10 cellular contexts compared by ENCODE assay signal in the genomic region with DNA sequence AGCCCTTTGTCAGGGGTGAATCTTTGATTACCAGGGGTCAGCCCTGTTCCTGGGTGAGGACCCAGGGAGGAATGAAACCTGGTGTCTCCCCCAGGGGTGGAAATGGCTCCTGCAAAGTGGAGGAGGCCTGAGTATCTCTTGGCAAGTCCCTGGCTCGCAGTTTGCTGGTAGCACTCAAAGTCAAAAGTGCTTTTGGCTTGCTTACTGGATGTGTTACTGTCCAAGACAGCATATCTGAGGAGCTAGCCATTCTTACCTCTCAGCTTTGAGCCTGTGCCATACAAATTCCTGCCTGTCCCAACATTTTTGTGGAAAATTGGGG. TPM values are rescaled to one million over a fixed set of nuclear protein-coding genes. Genes with fewer than 3 reads are reported as not detected.
A peak's percentile ranks its signal among the peaks of the same experiment; 100 is the strongest.
DNase-seq lines count a peak whose midpoint lies in the region; ATAC-seq and TF ChIP-seq lines count a peak whose summit lies in the region.
"Had no signal": no experiment of that assay in that cellular context is flagged by ENCODE, and none has a peak within 500 bp of the region (broad histone marks: within the 10 kb centered on the region; RNA-seq: fewer than 3 reads in every experiment).

No MANE protein-coding gene starts in this region.

- intact Hi-C loops in left lung (cut with DNase I): no loop called here

- peak; percentile 85 for ATAC-seq in left lung

- peaks cover 0 to 9% of the 10 kb centered on the region in 2 donors for H3K9me3 ChIP-seq in left lung
- H3K9me3 ChIP-seq in subcutaneous abdominal adipose tissue (ENCODE audit: control insufficient read depth in 5 of 5, low read length in 5 of 5): peaks cover 0 to 6% (median 0%) of the 10 kb centered on the region in 5 donors

- H3K36me3 ChIP-seq in left lung (no peaks in the 10 kb centered on the region), subcutaneous abdominal adipose tissue (ENCODE audit: control insufficient read depth in 5 of 5, insufficient read depth in 5 of 5, low read length in 5 of 5) (peaks cover 0 to 6% (median 0%) of the 10 kb centered on the region in 5 donors)

- H3K27ac ChIP-seq in left lung (peak overlapping the region; percentile 46 to 51), subcutaneous abdominal adipose tissue (ENCODE audit: low read depth, low read length) (peak overlapping the region; percentile 42)
- H3K27ac ChIP-seq: parathyroid adenoma, SK-N-MC had no signal

- no peak for TF ChIP-seq CTCF in astrocyte of the cerebellum (IDR thresholded peaks at IDR 0.05; ENCODE audit: low read depth, low read length, missing control alignments)
- TF ChIP-seq CTCF in left lung (IDR thresholded peaks at IDR 0.05): no peak

- no peaks in the 10 kb centered on the region for H3K27me3 ChIP-seq in left lung
- H3K27me3 ChIP-seq in subcutaneous abdominal adipose tissue (ENCODE audit: control insufficient read depth in 5 of 5, insufficient read depth in 4 of 5, low read length in 5 of 5): no peaks in the 10 kb centered on the region

- peak overlapping the region; percentile 7 for H3K4me3 ChIP-seq in astrocyte of the cerebellum (ENCODE audit: low read depth, low read length)
- H3K4me3 ChIP-seq in left lung: peak overlapping the region in 1 of 2 donors; percentile 24
- peak overlapping the region; percentile 27 to 56 (median 37) for H3K4me3 ChIP-seq in subcutaneous abdominal adipose tissue (ENCODE audit: low read depth in 1 of 5, low read length in 5 of 5)
- H3K4me3 ChIP-seq: SK-N-MC had no signal

- H3K4me1 ChIP-seq in left lung (peaks cover 9 to 28% of the 10 kb centered on the region in 2 donors), subcutaneous abdominal adipose tissue (ENCODE audit: control insufficient read depth in 5 of 5, insufficient read depth in 5 of 5, low read length in 5 of 5) (peaks cover 0 to 33% (median 30%) of the 10 kb centered on the region in 5 donors)
- H3K4me1 ChIP-seq: parathyroid adenoma had no signal

- DNase-seq in NCI-H2196 (lab: John Stamatoyannopoulos, UW; ENCODE audit: unreplicated experiment) (peak; percentile 11), NCI-H2196 treated with DMSO at 0.1 percent for 48 hours (lab: John Stamatoyannopoulos, UW; ENCODE audit: unreplicated experiment) (no peak), astrocyte of the cerebellum (ENCODE audit: low read depth) (no peak), left lung (no peak), NAMALWA (ENCODE audit: low spot score) (no peak), NCI-H1092 treated with DMSO at 0.1 percent for 48 hours (lab: John Stamatoyannopoulos, UW) (no peak)
- no peak for DNase-seq in stimulated activated CD4-positive, alpha-beta T cell treated with anti-CD3 and anti-CD28 coated beads, Interleukin-2, amount 100 ng/mL, for 48 hours

- peak overlapping the region in 4 of 5 donors; percentile 35 to 44 (median 40) for H3K9ac ChIP-seq in subcutaneous abdominal adipose tissue (ENCODE audit: low read length in 5 of 5)
- H3K9ac ChIP-seq: parathyroid adenoma had no signal

- in situ Hi-C loops in astrocyte of the cerebellum (cut with HindIII; ENCODE audit: low sequenced_read_pairs): no loop called here

RNA-seq across cellular contexts. Expression of a gene that starts 9.9 kb away (rescaled TPM):
- 10 to 100 TPM in 1 of 2 donors, 1 to 10 TPM in 1; 9.9 to 12.0 TPM for total RNA-seq in left lung
